Comparison of ENCODE assay signal across 29 cellular contexts in the genomic region with DNA sequence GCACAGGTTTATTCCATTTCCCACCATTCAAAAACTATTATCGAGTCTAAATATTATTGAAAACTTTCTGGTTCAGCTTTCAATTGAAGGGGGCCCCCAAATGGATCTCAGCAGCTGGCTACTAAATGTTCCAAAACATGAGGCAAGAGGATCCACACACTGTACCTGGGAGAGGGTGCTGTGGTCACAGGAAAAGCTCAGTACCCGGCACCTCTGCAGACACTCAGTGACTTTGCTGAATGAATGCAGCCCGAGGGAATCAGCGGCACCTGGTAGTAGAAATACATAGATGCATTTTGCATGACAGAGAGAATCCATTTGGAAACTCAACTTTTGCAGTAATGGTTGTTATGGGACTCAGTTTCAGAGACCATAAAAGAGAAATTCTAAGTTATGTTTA.
"Had no signal": no experiment of that assay in that cellular context is flagged by ENCODE, and none has a peak within 500 bp of the region (broad histone marks: within the 10 kb centered on the region; RNA-seq: fewer than 3 reads in every experiment).

No MANE protein-coding gene starts in this region.

- DNase-seq: naive thymus-derived CD8-positive, alpha-beta T cell; nephron progenitor cell; nucleus accumbens; posterior cingulate gyrus; psoas muscle; right cardiac atrium; right lobe of liver; spleen; stimulated activated CD4-positive, alpha-beta T cell treated with anti-CD3 and anti-CD28 coated beads, Interleukin-12 subunit alpha, Interleukin-12 subunit beta, amount 100 ng/mL, for 4 hours; stimulated activated CD4-positive, alpha-beta T cell treated with anti-CD3 and anti-CD28 coated beads, Interleukin-1b, Interleukin-23, amount 100 ng/mL, for 48 hours; stimulated activated CD4-positive, alpha-beta T cell treated with anti-CD3 and anti-CD28 coated beads, Interleukin-4, amount 100 ng/mL, for 1 hour; stimulated activated CD4-positive, alpha-beta T cell treated with anti-CD3 and anti-CD28 coated beads, Interleukin-4, amount 100 ng/mL, for 4 hours; stimulated activated CD8-positive, alpha-beta memory T cell treated with anti-CD3 and anti-CD28 coated beads, Interleukin-4, amount 100 ng/mL, for 48 hours; stimulated activated naive CD4-positive, alpha-beta T cell; stimulated activated naive CD8-positive, alpha-beta T cell treated with anti-CD3 and anti-CD28 coated beads, Interleukin-15, amount 100 ng/mL, for 72 hours; stimulated activated naive CD8-positive, alpha-beta T cell treated with anti-CD3 and anti-CD28 coated beads, Interleukin-15, Interleukin-2, amounts not matched to agents 100 U/mL and 50 U/mL, for 24 hours; substantia nigra; testis; tibial artery; transverse colon; upper lobe of right lung; uterus had no signal

- H3K79me2 ChIP-seq: parathyroid adenoma had no signal

- H3K9me3 ChIP-seq: neutrophil, psoas muscle, suprapubic skin, testis, upper lobe of right lung had no signal

- H3K27ac ChIP-seq: neutrophil, parathyroid adenoma, psoas muscle, right lobe of liver, skin epidermis, spleen, suprapubic skin, testis, tibial artery, transverse colon, upper lobe of right lung, uterus had no signal

- H3K27me3 ChIP-seq: neutrophil, right lobe of liver, suprapubic skin, testis, transverse colon, upper lobe of right lung, uterus had no signal

- H3K4me3 ChIP-seq: psoas muscle, right lobe of liver, skin epidermis, smooth muscle cell, spleen, suprapubic skin, testis, tibial artery, transverse colon, upper lobe of right lung, uterus had no signal

- H2AFZ ChIP-seq: parathyroid adenoma had no signal

- H3K9ac ChIP-seq: parathyroid adenoma had no signal

- ATAC-seq: naive thymus-derived CD8-positive, alpha-beta T cell; natural killer cell treated with Interleukin-12 subunit alpha and Interleukin-12 subunit beta and Interleukin-15 and Interleukin-18, amount 100 ng/mL, for 72 hours; psoas muscle; right cardiac atrium; right lobe of liver; stimulated activated memory B cell treated with anti-CD40 and anti-IgM and Interleukin-4, amounts not matched to agents 10 μg/mL and 1 μg/mL and 100 μg/mL, for 72 hours; stimulated activated naive CD8-positive, alpha-beta T cell treated with anti-CD3 and anti-CD28 coated beads, Interleukin-15, amount 100 ng/mL, for 72 hours; stimulated activated naive CD8-positive, alpha-beta T cell treated with anti-CD3 and anti-CD28 coated beads, Interleukin-15, Interleukin-2, amounts not matched to agents 100 U/mL and 50 U/mL, for 24 hours; upper lobe of right lung had no signal

- H3K4me2 ChIP-seq: smooth muscle cell had no signal

- H3K4me1 ChIP-seq: parathyroid adenoma, psoas muscle, right lobe of liver, spleen, suprapubic skin, testis, tibial artery, transverse colon, upper lobe of right lung, uterus had no signal

- H3K36me3 ChIP-seq: neutrophil, right lobe of liver, spleen, suprapubic skin, tibial artery, transverse colon, upper lobe of right lung, uterus had no signal
